In genomic region chr14:55272922-55273321, GRCh38 we compare ENCODE assay signal across 10 cellular contexts. TPM values are rescaled to one million over a fixed set of nuclear protein-coding genes. Genes with fewer than 3 reads are reported as not detected.
A peak's percentile ranks its signal among the peaks of the same experiment; 100 is the strongest.
DNase-seq lines count a peak whose midpoint lies in the region; ATAC-seq, FAIRE-seq and TF ChIP-seq lines count a peak whose summit lies in the region.
"Had no signal": no experiment of that assay in that cellular context is flagged by ENCODE, and none has a peak within 500 bp of the region (broad histone marks: within the 10 kb centered on the region; RNA-seq: fewer than 3 reads in every experiment).

No MANE protein-coding gene starts in this region.

- peak overlapping the region; percentile 64 to 96 for H3K9ac ChIP-seq in kidney (ENCODE audit: low read length in 2 of 2)

- H3K27ac ChIP-seq in kidney (ENCODE audit: low read depth in 2 of 2, low read length in 2 of 2) = peak overlapping the region; percentile 48 to 94
- no peak overlapping the region for H3K27ac ChIP-seq in thoracic aorta

- H3K27ac Mint-ChIP-seq in activated naive CD4-positive, alpha-beta T cell treated with anti-CD3 and anti-CD28 coated beads, Interleukin-2, amount 10 ng/mL, durations not matched to agents 7 days and 5 days = no peak overlapping the region
- no peak overlapping the region for H3K27ac Mint-ChIP-seq in activated naive CD4-positive, alpha-beta T cell treated with anti-CD3 and anti-CD28 coated beads, Interleukin-2, amount 50 U/mL, for 72 hours
- peak overlapping the region; percentile 83 for H3K27ac Mint-ChIP-seq in activated T-helper 17 cell treated with anti-CD3 and anti-CD28 coated beads, Interleukin-2, amount 50 U/mL, for 72 hours

- H3K9me3 ChIP-seq in kidney (ENCODE audit: control insufficient read depth in 1 of 2, low read length in 2 of 2) (no peaks in the 10 kb centered on the region), thoracic aorta (no peaks in the 10 kb centered on the region)

- no peaks in the 10 kb centered on the region for H3K27me3 Mint-ChIP-seq in activated naive CD4-positive, alpha-beta T cell treated with anti-CD3 and anti-CD28 coated beads, Interleukin-2, amount 10 ng/mL, durations not matched to agents 7 days and 5 days
- H3K27me3 Mint-ChIP-seq in activated T-helper 17 cell treated with anti-CD3 and anti-CD28 coated beads, Interleukin-2, amount 50 U/mL, for 72 hours = no peaks in the 10 kb centered on the region

- intact Hi-C loops in kidney (cut with DNase I) = loop anchor here (10.0 kb wide), 1 partner anchor 82 kb away; no protein-coding TSS in a partner anchor

- H3K36me3 ChIP-seq in kidney (ENCODE audit: control insufficient read depth in 1 of 2, insufficient read depth in 2 of 2, low read length in 2 of 2) (no peaks in the 10 kb centered on the region), thoracic aorta (no peaks in the 10 kb centered on the region)

- no peaks in the 10 kb centered on the region for H3K9me3 Mint-ChIP-seq in activated naive CD4-positive, alpha-beta T cell treated with anti-CD3 and anti-CD28 coated beads, Interleukin-2, amount 10 ng/mL, durations not matched to agents 7 days and 5 days
- no peaks in the 10 kb centered on the region for H3K9me3 Mint-ChIP-seq in activated naive CD4-positive, alpha-beta T cell treated with anti-CD3 and anti-CD28 coated beads, Interleukin-2, amount 50 U/mL, for 72 hours
- no peaks in the 10 kb centered on the region for H3K9me3 Mint-ChIP-seq in activated T-helper 17 cell treated with anti-CD3 and anti-CD28 coated beads, Interleukin-2, amount 50 U/mL, for 72 hours

- peaks cover 3% of the 10 kb centered on the region for H3K36me3 Mint-ChIP-seq in activated naive CD4-positive, alpha-beta T cell treated with anti-CD3 and anti-CD28 coated beads, Interleukin-2, amount 10 ng/mL, durations not matched to agents 7 days and 5 days
- H3K36me3 Mint-ChIP-seq in activated naive CD4-positive, alpha-beta T cell treated with anti-CD3 and anti-CD28 coated beads, Interleukin-2, amount 50 U/mL, for 72 hours = no peaks in the 10 kb centered on the region
- H3K36me3 Mint-ChIP-seq in activated T-helper 17 cell treated with anti-CD3 and anti-CD28 coated beads, Interleukin-2, amount 50 U/mL, for 72 hours (ENCODE audit: low read depth) = no peaks in the 10 kb centered on the region

- TF ChIP-seq CTCF in kidney (IDR thresholded peaks at IDR 0.05; ENCODE audit: borderline replicate concordance, extremely low read depth, insufficient read depth) (no peak), thoracic aorta (IDR thresholded peaks at IDR 0.05) (no peak)

- H3K4me1 Mint-ChIP-seq in activated naive CD4-positive, alpha-beta T cell treated with anti-CD3 and anti-CD28 coated beads, Interleukin-2, amount 10 ng/mL, durations not matched to agents 7 days and 5 days = peaks cover 59% of the 10 kb centered on the region
- H3K4me1 Mint-ChIP-seq in activated T-helper 17 cell treated with anti-CD3 and anti-CD28 coated beads, Interleukin-2, amount 50 U/mL, for 72 hours = peaks cover 33% of the 10 kb centered on the region

- FAIRE-seq in kidney (lab: Jason Lieb, UNC) = no peak

- peak overlapping the region; percentile 85 for H3K4me3 Mint-ChIP-seq in activated naive CD4-positive, alpha-beta T cell treated with anti-CD3 and anti-CD28 coated beads, Interleukin-2, amount 10 ng/mL, durations not matched to agents 7 days and 5 days
- H3K4me3 Mint-ChIP-seq in activated T-helper 17 cell treated with anti-CD3 and anti-CD28 coated beads, Interleukin-2, amount 50 U/mL, for 72 hours = peak overlapping the region; percentile 89

- no peak for TF ChIP-seq POLR2A in GM18505 (IDR thresholded peaks at IDR 0.05; ENCODE audit: borderline replicate concordance, extremely low read depth, insufficient read depth, insufficient read length)

- DNase-seq in activated naive CD4-positive, alpha-beta T cell treated with anti-CD3 and anti-CD28 coated beads, Interleukin-2, amount 10 ng/mL, durations not matched to agents 7 days and 5 days = no peak
- no peak for DNase-seq in activated naive CD4-positive, alpha-beta T cell treated with anti-CD3 and anti-CD28 coated beads, Interleukin-2, amount 50 U/mL, for 72 hours (ENCODE audit: low spot score in 2 of 2)
- DNase-seq in kidney (no peak), thoracic aorta (ENCODE audit: low spot score) (no peak), SKM-1 (lab: John Stamatoyannopoulos, UW; ENCODE audit: unreplicated experiment) (no peak), NCI-H128 (lab: John Stamatoyannopoulos, UW; ENCODE audit: unreplicated experiment) (no peak)
- DNase-seq: aorta, NCI-H526 had no signal

- CTCF ChIA-PET in activated naive CD4-positive, alpha-beta T cell treated with anti-CD3 and anti-CD28 coated beads, Interleukin-2, amount 10 ng/mL, durations not matched to agents 7 days and 5 days (lab: Charles Lee) = interaction anchor here (1.1 to 7.2 kb wide), 2 partner anchors 60 to 78 kb away, joined by 4 to 139 read pairs; no protein-coding TSS in a partner anchor

- H3K4me1 ChIP-seq in kidney (ENCODE audit: control insufficient read depth in 1 of 2, insufficient read depth in 1 of 2, low read depth in 1 of 2, low read length in 2 of 2) = peaks cover 9 to 19% of the 10 kb centered on the region in 2 donors
- peaks cover 28 to 48% of the 10 kb centered on the region in 2 donors for H3K4me1 ChIP-seq in thoracic aorta (ENCODE audit: control insufficient read depth in 1 of 2, low read depth in 2 of 2)

- no peak for ATAC-seq in activated naive CD4-positive, alpha-beta T cell treated with anti-CD3 and anti-CD28 coated beads, Interleukin-2, amount 50 U/mL, for 72 hours
- ATAC-seq in activated T-helper 17 cell treated with anti-CD3 and anti-CD28 coated beads, Interleukin-2, amount 50 U/mL, for 72 hours (replicated peaks) = no peak
- no peak for ATAC-seq in thoracic aorta (ENCODE audit: insufficient number of reproducible peaks, low FRiP score, low read depth)
- ATAC-seq in GM18505 (IDR thresholded peaks at IDR 0.05; ENCODE audit: unreplicated experiment) = no peak

- no peaks in the 10 kb centered on the region for H3K27me3 ChIP-seq in thoracic aorta (replicated peaks; ENCODE audit: insufficient read depth)

- peak overlapping the region; percentile 92 to 93 for H3K4me3 ChIP-seq in kidney (ENCODE audit: low read length in 2 of 2)
- peak overlapping the region; percentile 97 for H3K4me3 ChIP-seq in thoracic aorta

RNA-seq across cellular contexts. Expression of gene FBXO34, which starts 1.7 kb away (rescaled TPM):
- total RNA-seq in activated naive CD4-positive, alpha-beta T cell treated with anti-CD3 and anti-CD28 coated beads, Interleukin-2, amount 50 U/mL, for 72 hours = 10 to 100 TPM; 26.7 to 27.5 TPM
- 10 to 100 TPM; 16.3 to 30.1 TPM for total RNA-seq in activated T-helper 17 cell treated with anti-CD3 and anti-CD28 coated beads, Interleukin-2, amount 50 U/mL, for 72 hours
- total RNA-seq in kidney (38.5 TPM), thoracic aorta (10 to 100 TPM; 16.0 to 21.6 TPM)
- 12.8 TPM for polyA plus RNA-seq in kidney (ENCODE audit: insufficient read depth, low read depth, low replicate concordance)

Comparison
In these comparisons a context has a peak if more than half of its experiments do, and no peak if none do; other contexts are left out.
1. H3K27ac ChIP-seq: peak in kidney (2 of 2); none in thoracic aorta (0 of 2).